1 cellular context compared by ENCODE assay signal in genomic region chr11:77473001-77473800, GRCh38.
A peak's percentile ranks its signal among the peaks of the same experiment; 100 is the strongest.
TF ChIP-seq lines count a peak whose summit lies in the region.

No MANE protein-coding gene starts in this region.

TF ChIP-seq in HepG2, 621 proteins besides CTCF, POLR2A, EP300 and RAD21 (continued from another document):
- peak; percentile 40 for TF ChIP-seq ZNF407 (CRISPR knock-in tag; IDR thresholded peaks at IDR 0.05; ENCODE audit: not compliant biosample characterization)
- 0 out of 2 replicates have a peak, but pooled peaks have one; percentile 12 for TF ChIP-seq SALL2 (CRISPR knock-in tag; IDR thresholded peaks at IDR 0.05)
- TF ChIP-seq ZNF704 (CRISPR knock-in tag; IDR thresholded peaks at IDR 0.05; ENCODE audit: borderline replicate concordance) = no peak
- 0 out of 2 replicates have a peak, but pooled peaks have one; percentile 29 for TF ChIP-seq HOXA5 (CRISPR knock-in tag; IDR thresholded peaks at IDR 0.05)
- TF ChIP-seq GMEB1 (CRISPR knock-in tag; IDR thresholded peaks at IDR 0.05; ENCODE audit: borderline replicate concordance) = no peak
- TF ChIP-seq ZNF468 (CRISPR knock-in tag; IDR thresholded peaks at IDR 0.05) = no peak
- peak; percentile 6 for TF ChIP-seq HNRNPLL (IDR thresholded peaks at IDR 0.05; ENCODE audit: low read depth, low read length, poor library complexity, severe bottlenecking)
- 0 out of 2 replicates have a peak, but pooled peaks have one; percentile 44 for TF ChIP-seq ZNF414 (CRISPR knock-in tag; IDR thresholded peaks at IDR 0.05)
- TF ChIP-seq ZBTB38 (CRISPR knock-in tag; IDR thresholded peaks at IDR 0.05) = no peak
- TF ChIP-seq FOXC1 (CRISPR knock-in tag; IDR thresholded peaks at IDR 0.05; ENCODE audit: borderline replicate concordance) = 0 out of 2 replicates have a peak, but pooled peaks have one; percentile 16
- peak; percentile 43 for TF ChIP-seq AGO2 (optimal IDR thresholded peaks at IDR 0.05; ENCODE audit: low read depth, low read length)
- TF ChIP-seq ARID2 (CRISPR knock-in tag; IDR thresholded peaks at IDR 0.05; ENCODE audit: borderline replicate concordance) = no peak
- no peak for TF ChIP-seq TOPORS (CRISPR knock-in tag; IDR thresholded peaks at IDR 0.05)
- no peak for TF ChIP-seq LRRFIP1 (CRISPR knock-in tag; conservative IDR thresholded peaks at IDR 0.05)
- no peak for TF ChIP-seq ZBTB40 (IDR thresholded peaks at IDR 0.05)
- TF ChIP-seq ZBTB40 (CRISPR knock-in tag; IDR thresholded peaks at IDR 0.05) = no peak
